ENCODE assay signal across 27 cellular contexts in the genomic region with DNA sequence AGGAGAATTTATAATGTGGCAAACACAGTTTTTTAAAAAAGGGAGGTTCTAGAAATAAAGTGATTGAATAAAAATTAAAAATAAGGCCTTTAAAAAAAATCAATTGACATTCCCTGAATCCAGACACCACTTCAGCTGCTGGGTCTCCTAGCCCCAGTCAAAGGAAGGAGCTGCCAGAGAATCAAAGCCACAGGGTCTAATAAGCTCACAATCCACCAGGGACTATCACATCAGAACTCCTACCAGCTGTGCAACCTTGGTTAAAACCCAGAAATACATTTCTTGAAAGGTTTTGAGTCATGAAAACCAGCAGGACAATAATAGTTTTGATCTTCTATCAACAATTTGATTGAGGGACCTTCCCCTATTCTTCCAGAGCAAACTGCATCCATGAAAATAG.
"Had no signal": no experiment of that assay in that cellular context is flagged by ENCODE, and none has a peak within 500 bp of the region (broad histone marks: within the 10 kb centered on the region; RNA-seq: fewer than 3 reads in every experiment).

No MANE protein-coding gene starts in this region.

- H3K27ac Mint-ChIP-seq: endodermal cell; immature natural killer cell; natural killer cell; stimulated activated memory B cell treated with anti-CD40 and anti-IgM and Interleukin-4, amounts not matched to agents 10 μg/mL and 1 μg/mL and 100 μg/mL, for 72 hours had no signal

- H3K4me3 Mint-ChIP-seq: endodermal cell; immature natural killer cell; natural killer cell; stimulated activated memory B cell treated with anti-CD40 and anti-IgM and Interleukin-4, amounts not matched to agents 10 μg/mL and 1 μg/mL and 100 μg/mL, for 72 hours had no signal

- H3K4me1 ChIP-seq: lower lobe of right lung, parathyroid adenoma, prostate gland, spleen, testis had no signal

- DNase-seq: dorsolateral prefrontal cortex; effector CD4-positive, alpha-beta T cell; endodermal cell; erythroblast; esophagus squamous epithelium; foreskin melanocyte; hypothalamus; immature natural killer cell; islet precursor cell; kidney glomerular epithelial cell; left colon; left ventricle myocardium superior; lower lobe of right lung; natural killer cell; occipital lobe; spleen; stimulated activated CD4-positive, alpha-beta T cell treated with anti-CD3 and anti-CD28 coated beads, Interleukin-4, amount 100 ng/mL, for 4 hours; stimulated activated naive CD8-positive, alpha-beta T cell treated with anti-CD3 and anti-CD28 coated beads, Interleukin-15, Interleukin-2, amounts not matched to agents 100 U/mL and 50 U/mL, for 24 hours; substantia nigra; testis; upper lobe of left lung had no signal

- H3K36me3 Mint-ChIP-seq: immature natural killer cell; natural killer cell; stimulated activated memory B cell treated with anti-CD40 and anti-IgM and Interleukin-4, amounts not matched to agents 10 μg/mL and 1 μg/mL and 100 μg/mL, for 72 hours had no signal

- H3K9me3 Mint-ChIP-seq: endodermal cell; natural killer cell; stimulated activated memory B cell treated with anti-CD40 and anti-IgM and Interleukin-4, amounts not matched to agents 10 μg/mL and 1 μg/mL and 100 μg/mL, for 72 hours had no signal

- H3K9me3 ChIP-seq: esophagus squamous epithelium, lower lobe of right lung, prostate gland, right atrium auricular region, spleen, testis, tibial nerve, upper lobe of left lung had no signal

- ATAC-seq: left colon; left ventricle myocardium superior; lower lobe of right lung; natural killer cell; sciatic nerve; stimulated activated memory B cell treated with anti-CD40 and anti-IgM and Interleukin-4, amounts not matched to agents 10 μg/mL and 1 μg/mL and 100 μg/mL, for 72 hours; stimulated activated naive CD8-positive, alpha-beta T cell treated with anti-CD3 and anti-CD28 coated beads, Interleukin-15, Interleukin-2, amounts not matched to agents 100 U/mL and 50 U/mL, for 24 hours had no signal

- H3K4me3 ChIP-seq: dorsolateral prefrontal cortex, esophagus squamous epithelium, lower lobe of right lung, prostate gland, right atrium auricular region, spleen, testis, tibial nerve, upper lobe of left lung had no signal

- H3K27me3 ChIP-seq: esophagus squamous epithelium, right atrium auricular region, spleen, testis, tibial nerve, upper lobe of left lung had no signal

- H3K27ac ChIP-seq: dorsolateral prefrontal cortex, esophagus squamous epithelium, lower lobe of right lung, parathyroid adenoma, prostate gland, spleen, testis, tibial nerve, upper lobe of left lung had no signal

- H3K4me1 Mint-ChIP-seq: immature natural killer cell; natural killer cell; stimulated activated memory B cell treated with anti-CD40 and anti-IgM and Interleukin-4, amounts not matched to agents 10 μg/mL and 1 μg/mL and 100 μg/mL, for 72 hours had no signal

- H3K36me3 ChIP-seq: esophagus squamous epithelium, lower lobe of right lung, prostate gland, right atrium auricular region, spleen, tibial nerve, upper lobe of left lung had no signal
